In the genomic region with DNA sequence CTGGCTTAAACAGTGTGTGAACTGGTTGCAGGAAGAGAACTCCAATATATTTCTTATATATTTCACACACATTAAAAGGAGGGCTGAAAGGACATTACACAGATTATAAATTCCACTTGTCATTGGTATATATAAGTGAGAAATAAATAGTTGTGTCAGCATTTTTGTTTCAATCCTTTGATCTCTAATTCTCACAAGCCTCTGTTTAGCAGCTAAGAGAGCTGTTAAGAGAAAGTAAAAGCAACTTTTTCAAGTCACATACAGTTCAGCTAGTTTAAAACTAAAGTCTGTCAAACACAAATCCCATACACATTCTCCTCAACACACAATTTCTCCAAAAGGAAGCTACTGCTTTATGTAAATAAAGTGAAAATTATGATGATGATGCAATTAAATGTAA, we compare ENCODE assay signal across 24 cellular contexts.
"Had no signal": no experiment of that assay in that cellular context is flagged by ENCODE, and none has a peak within 500 bp of the region (broad histone marks: within the 10 kb centered on the region; RNA-seq: fewer than 3 reads in every experiment).

No MANE protein-coding gene starts in this region.

- H3K9me3 ChIP-seq: body of pancreas, neutrophil, ovary, prostate gland, spleen, thyroid gland had no signal

- H3K4me1 ChIP-seq: body of pancreas, foreskin keratinocyte, prostate gland, spleen, thyroid gland had no signal

- H3K4me1 Mint-ChIP-seq: activated B cell treated with CpG ODN at 0.5 μM for 24 hours; activated CD4-positive, alpha-beta memory T cell treated with anti-CD3 and anti-CD28 coated beads, Interleukin-2, amount 10 ng/mL, durations not matched to agents 7 days and 5 days; activated naive CD4-positive, alpha-beta T cell treated with anti-CD3 and anti-CD28 coated beads, Interleukin-2, amount 10 ng/mL, durations not matched to agents 7 days and 5 days; activated naive CD8-positive, alpha-beta T cell treated with anti-CD3 and anti-CD28 coated beads, Interleukin-2, amount 50 U/mL, for 24 hours; memory B cell had no signal

- ATAC-seq: activated naive CD8-positive, alpha-beta T cell treated with anti-CD3 and anti-CD28 coated beads, Interleukin-2, amount 50 U/mL, for 24 hours; body of pancreas; foreskin keratinocyte; left colon; natural killer cell treated with Interleukin-12 subunit alpha and Interleukin-12 subunit beta and Interleukin-15 and Interleukin-18, amount 100 ng/mL, for 72 hours had no signal

- FAIRE-seq: keratinocyte had no signal

- H3K36me3 ChIP-seq: neutrophil, ovary, prostate gland, spleen, thyroid gland had no signal

- H3K36me3 Mint-ChIP-seq: activated naive CD4-positive, alpha-beta T cell treated with anti-CD3 and anti-CD28 coated beads, Interleukin-2, amount 10 ng/mL, durations not matched to agents 7 days and 5 days; memory B cell; natural killer cell treated with Interleukin-12 subunit alpha and Interleukin-12 subunit beta and Interleukin-15 and Interleukin-18, amount 100 ng/mL, for 72 hours had no signal

- DNase-seq: activated B cell treated with CpG ODN at 0.5 μM for 24 hours; activated CD4-positive, alpha-beta memory T cell treated with anti-CD3 and anti-CD28 coated beads, Interleukin-2, amount 10 ng/mL, durations not matched to agents 7 days and 5 days; activated CD4-positive, alpha-beta T cell treated with anti-CD3 and anti-CD28 coated beads for 4 hours; activated effector memory CD4-positive, alpha-beta T cell treated with anti-CD3 and anti-CD28 coated beads, Interleukin-2, amount 50 U/mL, for 16 hours; activated naive CD4-positive, alpha-beta T cell treated with anti-CD3 and anti-CD28 coated beads, Interleukin-2, amount 10 ng/mL, durations not matched to agents 7 days and 5 days; activated naive CD8-positive, alpha-beta T cell treated with anti-CD3 and anti-CD28 coated beads, Interleukin-2, amount 50 U/mL, for 24 hours; anterior cingulate cortex; body of pancreas; effector CD4-positive, alpha-beta T cell; erythroblast; foreskin keratinocyte; left colon; ovary; spleen; stimulated activated CD4-positive, alpha-beta T cell treated with anti-CD3 and anti-CD28 coated beads, Interleukin-4, amount 100 ng/mL, for 1 hour; stimulated activated naive CD4-positive, alpha-beta T cell; substantia nigra; thyroid gland had no signal

- H3K27ac ChIP-seq: body of pancreas, foreskin keratinocyte, neutrophil, ovary, prostate gland, spleen, thyroid gland had no signal

- H3K27me3 Mint-ChIP-seq: activated CD4-positive, alpha-beta memory T cell treated with anti-CD3 and anti-CD28 coated beads, Interleukin-2, amount 10 ng/mL, durations not matched to agents 7 days and 5 days; activated naive CD4-positive, alpha-beta T cell treated with anti-CD3 and anti-CD28 coated beads, Interleukin-2, amount 10 ng/mL, durations not matched to agents 7 days and 5 days; activated naive CD8-positive, alpha-beta T cell treated with anti-CD3 and anti-CD28 coated beads, Interleukin-2, amount 50 U/mL, for 24 hours; dendritic cell treated with granulocyte-macrophage colony-stimulating factor and Interleukin-4, amounts not matched to agents 40 ng/mL and 50 ng/mL, for 4 days; memory B cell; natural killer cell treated with Interleukin-12 subunit alpha and Interleukin-12 subunit beta and Interleukin-15 and Interleukin-18, amount 100 ng/mL, for 72 hours had no signal

- H3K27me3 ChIP-seq: body of pancreas, foreskin keratinocyte, neutrophil, ovary, thyroid gland had no signal

- H3K4me3 Mint-ChIP-seq: activated B cell treated with CpG ODN at 0.5 μM for 24 hours; activated CD4-positive, alpha-beta memory T cell treated with anti-CD3 and anti-CD28 coated beads, Interleukin-2, amount 10 ng/mL, durations not matched to agents 7 days and 5 days; activated naive CD4-positive, alpha-beta T cell treated with anti-CD3 and anti-CD28 coated beads, Interleukin-2, amount 10 ng/mL, durations not matched to agents 7 days and 5 days; activated naive CD8-positive, alpha-beta T cell treated with anti-CD3 and anti-CD28 coated beads, Interleukin-2, amount 50 U/mL, for 24 hours; dendritic cell treated with granulocyte-macrophage colony-stimulating factor and Interleukin-4, amounts not matched to agents 40 ng/mL and 50 ng/mL, for 4 days; memory B cell; natural killer cell treated with Interleukin-12 subunit alpha and Interleukin-12 subunit beta and Interleukin-15 and Interleukin-18, amount 100 ng/mL, for 72 hours had no signal

- H3K27ac Mint-ChIP-seq: activated B cell treated with CpG ODN at 0.5 μM for 24 hours; activated CD4-positive, alpha-beta memory T cell treated with anti-CD3 and anti-CD28 coated beads, Interleukin-2, amount 10 ng/mL, durations not matched to agents 7 days and 5 days; activated naive CD4-positive, alpha-beta T cell treated with anti-CD3 and anti-CD28 coated beads, Interleukin-2, amount 10 ng/mL, durations not matched to agents 7 days and 5 days; activated naive CD8-positive, alpha-beta T cell treated with anti-CD3 and anti-CD28 coated beads, Interleukin-2, amount 50 U/mL, for 24 hours; dendritic cell treated with granulocyte-macrophage colony-stimulating factor and Interleukin-4, amounts not matched to agents 40 ng/mL and 50 ng/mL, for 4 days; memory B cell; natural killer cell treated with Interleukin-12 subunit alpha and Interleukin-12 subunit beta and Interleukin-15 and Interleukin-18, amount 100 ng/mL, for 72 hours had no signal

- H3K4me3 ChIP-seq: body of pancreas, ovary, prostate gland, spleen, thyroid gland had no signal

- H3K9me3 Mint-ChIP-seq: activated B cell treated with CpG ODN at 0.5 μM for 24 hours; activated CD4-positive, alpha-beta memory T cell treated with anti-CD3 and anti-CD28 coated beads, Interleukin-2, amount 10 ng/mL, durations not matched to agents 7 days and 5 days; activated naive CD4-positive, alpha-beta T cell treated with anti-CD3 and anti-CD28 coated beads, Interleukin-2, amount 10 ng/mL, durations not matched to agents 7 days and 5 days; activated naive CD8-positive, alpha-beta T cell treated with anti-CD3 and anti-CD28 coated beads, Interleukin-2, amount 50 U/mL, for 24 hours; dendritic cell treated with granulocyte-macrophage colony-stimulating factor and Interleukin-4, amounts not matched to agents 40 ng/mL and 50 ng/mL, for 4 days; memory B cell; natural killer cell treated with Interleukin-12 subunit alpha and Interleukin-12 subunit beta and Interleukin-15 and Interleukin-18, amount 100 ng/mL, for 72 hours had no signal
